In the genomic region with DNA sequence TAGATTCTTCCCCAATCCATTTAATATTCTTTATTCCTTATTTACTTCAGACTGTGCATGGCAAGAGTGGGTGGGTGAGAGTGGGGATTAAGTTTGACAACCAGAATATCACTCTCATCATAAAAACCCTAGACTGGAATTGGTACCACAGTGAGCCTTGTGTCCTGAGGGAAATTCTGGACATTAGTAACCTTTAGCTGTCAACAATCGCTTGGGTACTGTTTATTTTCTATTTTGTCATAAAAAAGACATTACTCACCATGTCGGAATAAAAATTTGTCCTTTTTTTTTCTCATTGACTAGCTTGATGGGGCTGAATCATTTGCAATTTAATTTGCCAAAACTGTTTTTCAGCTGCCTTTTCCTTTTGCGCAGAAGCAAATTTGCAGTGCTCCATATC, we compare ENCODE assay signal across 20 cellular contexts.
"Had no signal": no experiment of that assay in that cellular context is flagged by ENCODE, and none has a peak within 500 bp of the region (broad histone marks: within the 10 kb centered on the region; RNA-seq: fewer than 3 reads in every experiment).

No MANE protein-coding gene starts in this region.

- H3K4me1 Mint-ChIP-seq: activated B cell treated with CpG ODN at 0.5 μM for 24 hours; memory B cell; naive thymus-derived CD8-positive, alpha-beta T cell; stimulated activated naive B cell treated with anti-CD40 and anti-IgM and Interleukin-4, amounts not matched to agents 10 μg/mL and 1 μg/mL and 100 μg/mL, for 72 hours had no signal

- H3K9me3 ChIP-seq: esophagus muscularis mucosa, gastroesophageal sphincter, heart right ventricle, mucosa of descending colon, pancreas, thoracic aorta, upper lobe of left lung had no signal

- DNase-seq: activated B cell treated with CpG ODN at 0.5 μM for 24 hours; activated CD4-positive, alpha-beta memory T cell treated with anti-CD3 and anti-CD28 coated beads for 36 hours; activated CD4-positive, alpha-beta T cell treated with anti-CD3 and anti-CD28 coated beads for 4 hours; amniotic stem cell; effector memory CD4-positive, alpha-beta T cell; heart right ventricle; left ventricle myocardium superior; mucosa of descending colon; naive thymus-derived CD8-positive, alpha-beta T cell; pancreas; stimulated activated naive B cell treated with anti-CD40 and anti-IgM and Interleukin-4, amounts not matched to agents 10 μg/mL and 1 μg/mL and 100 μg/mL, for 72 hours; upper lobe of left lung had no signal

- H3K4me3 Mint-ChIP-seq: activated B cell treated with CpG ODN at 0.5 μM for 24 hours; activated CD4-positive, alpha-beta memory T cell treated with anti-CD3 and anti-CD28 coated beads for 36 hours; activated naive CD8-positive, alpha-beta T cell; dendritic cell treated with granulocyte-macrophage colony-stimulating factor and Interleukin-4, amounts not matched to agents 40 ng/mL and 50 ng/mL, for 4 days; memory B cell; naive thymus-derived CD8-positive, alpha-beta T cell; stimulated activated naive B cell treated with anti-CD40 and anti-IgM and Interleukin-4, amounts not matched to agents 10 μg/mL and 1 μg/mL and 100 μg/mL, for 72 hours had no signal

- H3K36me3 Mint-ChIP-seq: activated CD4-positive, alpha-beta memory T cell treated with anti-CD3 and anti-CD28 coated beads for 36 hours; activated naive CD8-positive, alpha-beta T cell; memory B cell; naive thymus-derived CD8-positive, alpha-beta T cell; stimulated activated naive B cell treated with anti-CD40 and anti-IgM and Interleukin-4, amounts not matched to agents 10 μg/mL and 1 μg/mL and 100 μg/mL, for 72 hours had no signal

- H3K27me3 Mint-ChIP-seq: activated B cell treated with CpG ODN at 0.5 μM for 24 hours; activated CD4-positive, alpha-beta memory T cell treated with anti-CD3 and anti-CD28 coated beads for 36 hours; activated naive CD8-positive, alpha-beta T cell; dendritic cell treated with granulocyte-macrophage colony-stimulating factor and Interleukin-4, amounts not matched to agents 40 ng/mL and 50 ng/mL, for 4 days; memory B cell; naive thymus-derived CD8-positive, alpha-beta T cell; stimulated activated naive B cell treated with anti-CD40 and anti-IgM and Interleukin-4, amounts not matched to agents 10 μg/mL and 1 μg/mL and 100 μg/mL, for 72 hours had no signal

- H3K4me1 ChIP-seq: esophagus muscularis mucosa, gastroesophageal sphincter, heart right ventricle, upper lobe of left lung had no signal

- H3K9me3 Mint-ChIP-seq: activated B cell treated with CpG ODN at 0.5 μM for 24 hours; dendritic cell treated with granulocyte-macrophage colony-stimulating factor and Interleukin-4, amounts not matched to agents 40 ng/mL and 50 ng/mL, for 4 days; stimulated activated naive B cell treated with anti-CD40 and anti-IgM and Interleukin-4, amounts not matched to agents 10 μg/mL and 1 μg/mL and 100 μg/mL, for 72 hours had no signal

- H3K27me3 ChIP-seq: cardiac muscle cell, esophagus muscularis mucosa, gastroesophageal sphincter, heart right ventricle, pancreas, upper lobe of left lung had no signal

- H3K36me3 ChIP-seq: cardiac muscle cell, esophagus muscularis mucosa, gastroesophageal sphincter, heart right ventricle, pancreas, thoracic aorta, upper lobe of left lung had no signal

- H3K27ac ChIP-seq: cardiac muscle cell, esophagus muscularis mucosa, gastroesophageal sphincter, heart right ventricle, pancreas, thoracic aorta, upper lobe of left lung had no signal

- H3K27ac Mint-ChIP-seq: activated B cell treated with CpG ODN at 0.5 μM for 24 hours; activated CD4-positive, alpha-beta memory T cell treated with anti-CD3 and anti-CD28 coated beads for 36 hours; activated naive CD8-positive, alpha-beta T cell; dendritic cell treated with granulocyte-macrophage colony-stimulating factor and Interleukin-4, amounts not matched to agents 40 ng/mL and 50 ng/mL, for 4 days; memory B cell; naive thymus-derived CD8-positive, alpha-beta T cell; stimulated activated naive B cell treated with anti-CD40 and anti-IgM and Interleukin-4, amounts not matched to agents 10 μg/mL and 1 μg/mL and 100 μg/mL, for 72 hours had no signal

- H3K4me3 ChIP-seq: cardiac muscle cell, esophagus muscularis mucosa, gastroesophageal sphincter, heart right ventricle, mucosa of descending colon, pancreas, thoracic aorta, upper lobe of left lung had no signal

- ATAC-seq: gastroesophageal sphincter; heart right ventricle; left ventricle myocardium superior; mucosa of descending colon; naive thymus-derived CD8-positive, alpha-beta T cell; pancreas; sciatic nerve; stimulated activated naive B cell treated with anti-CD40 and anti-IgM and Interleukin-4, amounts not matched to agents 10 μg/mL and 1 μg/mL and 100 μg/mL, for 72 hours had no signal
